In genomic region chr6:152305672-152306071, GRCh38 we compare ENCODE assay signal across 17 cellular contexts.
"Had no signal": no experiment of that assay in that cellular context is flagged by ENCODE, and none has a peak within 500 bp of the region (broad histone marks: within the 10 kb centered on the region; RNA-seq: fewer than 3 reads in every experiment).

No MANE protein-coding gene starts in this region.

- H3K27me3 Mint-ChIP-seq: activated CD4-positive, alpha-beta T cell treated with anti-CD3 and anti-CD28 coated beads, Interleukin-2, amount 10 ng/mL, durations not matched to agents 7 days and 5 days had no signal

- H3K4me3 ChIP-seq: lower lobe of right lung, ovary, sigmoid colon, thoracic aorta had no signal

- ATAC-seq: esophagus mucosa; lower lobe of right lung; stimulated activated effector memory CD8-positive, alpha-beta T cell treated with anti-CD3 and anti-CD28 coated beads, Interleukin-12 subunit alpha, Interleukin-12 subunit beta, amount 100 ng/mL, for 72 hours had no signal

- H3K27ac Mint-ChIP-seq: activated CD4-positive, alpha-beta T cell treated with anti-CD3 and anti-CD28 coated beads, Interleukin-2, amount 10 ng/mL, durations not matched to agents 7 days and 5 days; naive B cell; stimulated activated effector memory CD8-positive, alpha-beta T cell treated with anti-CD3 and anti-CD28 coated beads, Interleukin-12 subunit alpha, Interleukin-12 subunit beta, amount 100 ng/mL, for 72 hours had no signal

- H3K9me3 Mint-ChIP-seq: activated CD4-positive, alpha-beta T cell treated with anti-CD3 and anti-CD28 coated beads, Interleukin-2, amount 10 ng/mL, durations not matched to agents 7 days and 5 days; naive B cell; stimulated activated effector memory CD8-positive, alpha-beta T cell treated with anti-CD3 and anti-CD28 coated beads, Interleukin-12 subunit alpha, Interleukin-12 subunit beta, amount 100 ng/mL, for 72 hours had no signal

- H3K9me3 ChIP-seq: lower lobe of right lung, ovary, sigmoid colon, thoracic aorta had no signal

- H3K27ac ChIP-seq: lower lobe of right lung, sigmoid colon, thoracic aorta had no signal

- H3K36me3 ChIP-seq: ovary had no signal

- DNase-seq: activated CD4-positive, alpha-beta T cell treated with anti-CD3 and anti-CD28 coated beads, Interleukin-2, amount 10 ng/mL, durations not matched to agents 7 days and 5 days; activated CD4-positive, CD25-positive, alpha-beta regulatory T cell; activated CD8-positive, alpha-beta memory T cell treated with anti-CD3 and anti-CD28 coated beads for 24 hours; activated naive CD4-positive, alpha-beta T cell; activated T-cell treated with anti-CD3 and anti-CD28 coated beads for 4 hours; anterior cingulate cortex; cerebellar nuclear complex; hypothalamus; lower lobe of right lung; naive B cell; ovary; sigmoid colon; stimulated activated CD4-positive, alpha-beta T cell treated with anti-CD3 and anti-CD28 coated beads, Interleukin-12 subunit alpha, Interleukin-12 subunit beta, amount 100 ng/mL, for 4 hours; stimulated activated CD4-positive, alpha-beta T cell treated with anti-CD3 and anti-CD28 coated beads, Interleukin-2, amount 100 ng/mL, for 24 hours had no signal

- H3K36me3 Mint-ChIP-seq: naive B cell had no signal

- H3K4me3 Mint-ChIP-seq: activated CD4-positive, alpha-beta T cell treated with anti-CD3 and anti-CD28 coated beads, Interleukin-2, amount 10 ng/mL, durations not matched to agents 7 days and 5 days; naive B cell; stimulated activated effector memory CD8-positive, alpha-beta T cell treated with anti-CD3 and anti-CD28 coated beads, Interleukin-12 subunit alpha, Interleukin-12 subunit beta, amount 100 ng/mL, for 72 hours had no signal

- H3K27me3 ChIP-seq: ovary, sigmoid colon had no signal
